In genomic region chr2:28312307-28313278, GRCh38 we compare ENCODE assay signal across 23 cellular contexts.
DNase-seq lines count a peak whose midpoint lies in the region; ATAC-seq and TF ChIP-seq lines count a peak whose summit lies in the region.
"Had no signal": no experiment of that assay in that cellular context is flagged by ENCODE, and none has a peak within 500 bp of the region (broad histone marks: within the 10 kb centered on the region; RNA-seq: fewer than 3 reads in every experiment).

No MANE protein-coding gene starts in this region.

- H3K27ac ChIP-seq in esophagus muscularis mucosa (replicated peaks in 1 of 4) (no peak overlapping the region), neutrophil (peak overlapping the region; percentile 17), hepatocyte (no peak overlapping the region)
- H3K27ac ChIP-seq: breast epithelium, HL-60, SJCRH30 had no signal

- H3K9me2 ChIP-seq in hepatocyte (replicated peaks; ENCODE audit: insufficient read depth) = no peaks in the 10 kb centered on the region

- TF ChIP-seq POLR2A in esophagus muscularis mucosa (IDR thresholded peaks at IDR 0.05; ENCODE audit: low read depth) = no peak

- H3K27ac Mint-ChIP-seq in natural killer cell treated with Interleukin-12 subunit alpha and Interleukin-12 subunit beta and Interleukin-15 and Interleukin-18, amount 100 ng/mL, for 72 hours = peak overlapping the region; percentile 8 to 49
- H3K27ac Mint-ChIP-seq in natural killer cell = no peak overlapping the region
- H3K27ac Mint-ChIP-seq: activated T-helper 1 cell treated with anti-CD3 and anti-CD28 coated beads, Interleukin-12 subunit alpha, Interleukin-12 subunit beta, Interleukin-2, Interleukin-4 antibody, amounts not matched to agents 30 ng/mL and 10 ng/mL and 1 ng/mL, durations not matched to agents 14 hours and 24 hours and 36 hours; CD8-positive, alpha-beta T cell; WTC11 had no signal

- intact Hi-C loops in natural killer cell (cut with micrococcal nuclease) (no loop called here), esophagus muscularis mucosa (cut with DNase I) (no loop called here)

- no peak overlapping the region for H3K4me3 Mint-ChIP-seq in natural killer cell treated with Interleukin-12 subunit alpha and Interleukin-12 subunit beta and Interleukin-15 and Interleukin-18, amount 100 ng/mL, for 72 hours
- no peak overlapping the region for H3K4me3 Mint-ChIP-seq in natural killer cell
- H3K4me3 Mint-ChIP-seq: activated T-helper 1 cell treated with anti-CD3 and anti-CD28 coated beads, Interleukin-12 subunit alpha, Interleukin-12 subunit beta, Interleukin-2, Interleukin-4 antibody, amounts not matched to agents 30 ng/mL and 10 ng/mL and 1 ng/mL, durations not matched to agents 14 hours and 24 hours and 36 hours; CD8-positive, alpha-beta T cell; WTC11 had no signal

- 96% methylated on average over 7 of the region's 7 CpGs for WGBS in esophagus muscularis mucosa
- 93% methylated on average over 7 of the region's 7 CpGs for WGBS in hepatocyte (ENCODE audit: low lambda C conversion rate, missing lambda C conversion rate)

- H3K27me3 ChIP-seq in esophagus muscularis mucosa = no peaks in the 10 kb centered on the region
- no peaks in the 10 kb centered on the region for H3K27me3 ChIP-seq in neutrophil
- H3K27me3 ChIP-seq in hepatocyte = no peaks in the 10 kb centered on the region
- H3K27me3 ChIP-seq: breast epithelium, SJCRH30 had no signal

- H3K4me3 ChIP-seq in esophagus muscularis mucosa = no peak overlapping the region
- H3K4me3 ChIP-seq in neutrophil (ENCODE audit: low read depth in 1 of 2, low read length in 1 of 2) = no peak overlapping the region
- H3K4me3 ChIP-seq in hepatocyte = no peak overlapping the region
- H3K4me3 ChIP-seq: breast epithelium, SJCRH30 had no signal

- H3K36me3 Mint-ChIP-seq in natural killer cell treated with Interleukin-12 subunit alpha and Interleukin-12 subunit beta and Interleukin-15 and Interleukin-18, amount 100 ng/mL, for 72 hours = peaks cover 5% of the 10 kb centered on the region
- H3K36me3 Mint-ChIP-seq in natural killer cell = no peaks in the 10 kb centered on the region
- H3K36me3 Mint-ChIP-seq: WTC11 had no signal

- H3K36me3 ChIP-seq in esophagus muscularis mucosa (peaks cover 0 to 7% (median 2%) of the 10 kb centered on the region in 4 donors), neutrophil (no peaks in the 10 kb centered on the region), hepatocyte (replicated peaks; ENCODE audit: insufficient read depth, low read depth) (no peaks in the 10 kb centered on the region)
- H3K36me3 ChIP-seq: breast epithelium, SJCRH30 had no signal

- H3K27me3 Mint-ChIP-seq in natural killer cell treated with Interleukin-12 subunit alpha and Interleukin-12 subunit beta and Interleukin-15 and Interleukin-18, amount 100 ng/mL, for 72 hours = no peaks in the 10 kb centered on the region
- no peaks in the 10 kb centered on the region for H3K27me3 Mint-ChIP-seq in natural killer cell (ENCODE audit: low read depth in 2 of 2)

- no peak overlapping the region for H2AFZ ChIP-seq in hepatocyte

- TF ChIP-seq CTCF in natural killer cell (IDR thresholded peaks at IDR 0.05) = no peak
- TF ChIP-seq CTCF in esophagus muscularis mucosa (IDR thresholded peaks at IDR 0.05) = no peak
- no peak for TF ChIP-seq CTCF in neutrophil (IDR thresholded peaks at IDR 0.05)
- TF ChIP-seq CTCF in hepatocyte (IDR thresholded peaks at IDR 0.05; ENCODE audit: poor library complexity) = no peak

- no peaks in the 10 kb centered on the region for H4K20me1 ChIP-seq in hepatocyte (ENCODE audit: insufficient read depth, poor library complexity, severe bottlenecking)

- no peak for DNase-seq in natural killer cell treated with Interleukin-12 subunit alpha and Interleukin-12 subunit beta and Interleukin-15 and Interleukin-18, amount 100 ng/mL, for 72 hours (ENCODE audit: low spot score)
- no peak for DNase-seq in natural killer cell
- DNase-seq in esophagus muscularis mucosa (ENCODE audit: extremely low spot score) = peak; percentile 14
- DNase-seq in hepatocyte (ENCODE audit: low spot score) = no peak
- DNase-seq: activated CD4-positive, alpha-beta T cell treated with anti-CD3 and anti-CD28 coated beads, Interleukin-2, amount 50 U/mL, for 1 hour; activated naive CD4-positive, alpha-beta T cell treated with anti-CD3 and anti-CD28 coated beads, Interleukin-2, amount 50 U/mL, for 16 hours; CD8-positive, alpha-beta T cell; mesendoderm; NCI-H1092; NCI-H1694; NCI-H446; NCI-H774; SJCRH30; stimulated activated naive CD4-positive, alpha-beta T cell treated with Interleukin-2 at 50 U/mL for 16 hours; SW 1271 had no signal

- no peaks in the 10 kb centered on the region for H3K79me2 ChIP-seq in hepatocyte

- H3K9me3 Mint-ChIP-seq in natural killer cell treated with Interleukin-12 subunit alpha and Interleukin-12 subunit beta and Interleukin-15 and Interleukin-18, amount 100 ng/mL, for 72 hours = peaks cover 4% of the 10 kb centered on the region
- no peaks in the 10 kb centered on the region for H3K9me3 Mint-ChIP-seq in natural killer cell
- H3K9me3 Mint-ChIP-seq: activated T-helper 1 cell treated with anti-CD3 and anti-CD28 coated beads, Interleukin-12 subunit alpha, Interleukin-12 subunit beta, Interleukin-2, Interleukin-4 antibody, amounts not matched to agents 30 ng/mL and 10 ng/mL and 1 ng/mL, durations not matched to agents 14 hours and 24 hours and 36 hours; CD8-positive, alpha-beta T cell had no signal

- no peak overlapping the region for H3K4me2 ChIP-seq in hepatocyte

- H3K4me1 ChIP-seq in esophagus muscularis mucosa (peaks cover 0 to 3% (median 0%) of the 10 kb centered on the region in 4 donors), neutrophil (ENCODE audit: control insufficient read depth in 1 of 2, insufficient read depth in 1 of 2, low read depth in 1 of 2, low read length in 1 of 2) (peaks cover 0 to 3% of the 10 kb centered on the region in 2 experiments), hepatocyte (ENCODE audit: insufficient read depth) (no peaks in the 10 kb centered on the region)
- H3K4me1 ChIP-seq: breast epithelium had no signal

- ATAC-seq in natural killer cell treated with Interleukin-12 subunit alpha and Interleukin-12 subunit beta and Interleukin-15 and Interleukin-18, amount 100 ng/mL, for 72 hours = peak in 1 of 2 donors; percentile 59
- ATAC-seq in natural killer cell (no peak), HG02623 (IDR thresholded peaks at IDR 0.05; ENCODE audit: unreplicated experiment) (no peak), HG02759 (IDR thresholded peaks at IDR 0.05; ENCODE audit: unreplicated experiment) (no peak)
- ATAC-seq: CD8-positive, alpha-beta T cell; left lobe of liver; WTC11 had no signal

- H3K4me1 Mint-ChIP-seq in natural killer cell treated with Interleukin-12 subunit alpha and Interleukin-12 subunit beta and Interleukin-15 and Interleukin-18, amount 100 ng/mL, for 72 hours (ENCODE audit: low read depth in 2 of 2) = peaks cover 5 to 7% of the 10 kb centered on the region in 2 donors
- peaks cover 0 to 9% of the 10 kb centered on the region in 2 donors for H3K4me1 Mint-ChIP-seq in natural killer cell

- no peak for TF ChIP-seq EP300 in esophagus muscularis mucosa (IDR thresholded peaks at IDR 0.05)

- H3K9me3 ChIP-seq in esophagus muscularis mucosa = no peaks in the 10 kb centered on the region
- no peaks in the 10 kb centered on the region for H3K9me3 ChIP-seq in neutrophil
- H3K9me3 ChIP-seq in hepatocyte (ENCODE audit: low read depth) = no peaks in the 10 kb centered on the region
- H3K9me3 ChIP-seq: breast epithelium had no signal

Comparison
In these comparisons a context has a peak if more than half of its experiments do, and no peak if none do; other contexts are left out.
1. H3K27ac Mint-ChIP-seq: peak in natural killer cell treated with Interleukin-12 subunit alpha and Interleukin-12 subunit beta and Interleukin-15 and Interleukin-18, amount 100 ng/mL, for 72 hours (2 of 2); none in natural killer cell (0 of 2).